34 cellular contexts compared by ENCODE assay signal in the genomic region with DNA sequence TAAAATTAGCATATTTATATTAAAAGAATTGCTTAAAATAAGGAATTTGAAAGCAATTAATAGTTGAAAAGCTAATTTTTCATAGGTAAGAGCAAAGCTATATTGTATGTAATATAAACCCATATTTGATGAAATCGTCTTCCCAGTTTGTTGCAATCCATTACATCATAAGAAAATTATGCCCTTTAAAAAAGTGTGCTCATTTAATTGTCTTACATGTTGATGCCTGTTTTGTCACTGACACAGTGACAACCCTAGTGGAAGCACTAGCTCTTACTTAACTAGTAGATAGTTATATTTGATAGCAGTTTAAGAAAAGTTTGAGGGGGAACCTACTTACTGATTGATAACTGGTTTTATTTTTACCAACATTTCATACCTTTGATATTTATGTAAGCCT. TPM values are rescaled to one million over a fixed set of nuclear protein-coding genes. Genes with fewer than 3 reads are reported as not detected.
"Had no signal": no experiment of that assay in that cellular context is flagged by ENCODE, and none has a peak within 500 bp of the region (broad histone marks: within the 10 kb centered on the region; RNA-seq: fewer than 3 reads in every experiment).

No MANE protein-coding gene starts in this region.

- H3K36me3 ChIP-seq: ascending aorta, breast epithelium, esophagus squamous epithelium, gastroesophageal sphincter, heart right ventricle had no signal

- H3K27me3 Mint-ChIP-seq: activated CD4-positive, alpha-beta memory T cell treated with anti-CD3 and anti-CD28 coated beads, Interleukin-2, amount 10 ng/mL, durations not matched to agents 7 days and 5 days; activated CD4-positive, alpha-beta T cell treated with anti-CD3 and anti-CD28 coated beads, Interleukin-2, amount 10 ng/mL, durations not matched to agents 7 days and 5 days; activated naive CD4-positive, alpha-beta T cell treated with anti-CD3 and anti-CD28 coated beads, Interleukin-2, amount 10 ng/mL, durations not matched to agents 7 days and 5 days; activated naive CD8-positive, alpha-beta T cell treated with anti-CD3 and anti-CD28 coated beads, Interleukin-2, amount 10 ng/mL, durations not matched to agents 7 days and 5 days; activated T-cell treated with anti-CD3 and anti-CD28 coated beads, Interleukin-2, amount 50 U/mL, for 24 hours; central memory CD8-positive, alpha-beta T cell; effector memory CD8-positive, alpha-beta T cell; T-helper 17 cell had no signal

- H3K36me3 Mint-ChIP-seq: brain, WTC11 had no signal

- H3K4me3 Mint-ChIP-seq: activated CD4-positive, alpha-beta memory T cell treated with anti-CD3 and anti-CD28 coated beads, Interleukin-2, amount 10 ng/mL, durations not matched to agents 7 days and 5 days; activated CD4-positive, alpha-beta T cell treated with anti-CD3 and anti-CD28 coated beads, Interleukin-2, amount 10 ng/mL, durations not matched to agents 7 days and 5 days; activated naive CD4-positive, alpha-beta T cell treated with anti-CD3 and anti-CD28 coated beads, Interleukin-2, amount 10 ng/mL, durations not matched to agents 7 days and 5 days; activated naive CD8-positive, alpha-beta T cell treated with anti-CD3 and anti-CD28 coated beads, Interleukin-2, amount 10 ng/mL, durations not matched to agents 7 days and 5 days; activated T-cell treated with anti-CD3 and anti-CD28 coated beads, Interleukin-2, amount 50 U/mL, for 24 hours; activated T-cell treated with anti-CD3 and anti-CD28 coated beads, Interleukin-2, amount 50 U/mL, for 72 hours; brain; central memory CD8-positive, alpha-beta T cell; effector memory CD8-positive, alpha-beta T cell; T-helper 17 cell; T-helper 2 cell treated with Interferon-gamma antibody and Interleukin-4, amounts not matched to agents 5 μg/mL and 100 μg/mL, for 36 hours; WTC11 had no signal

- H3K4me3 ChIP-seq: ascending aorta, breast epithelium, esophagus squamous epithelium, gastroesophageal sphincter, heart right ventricle, hepatocyte had no signal

- H3K4me1 Mint-ChIP-seq: brain, WTC11 had no signal

- H3K4me1 ChIP-seq: ascending aorta, breast epithelium, esophagus squamous epithelium, gastroesophageal sphincter had no signal

- DNase-seq: activated CD4-positive, alpha-beta memory T cell treated with anti-CD3 and anti-CD28 coated beads, Interleukin-2, amount 10 ng/mL, durations not matched to agents 7 days and 5 days; activated CD4-positive, alpha-beta T cell treated with anti-CD3 and anti-CD28 coated beads for 1 hour; activated CD4-positive, alpha-beta T cell treated with anti-CD3 and anti-CD28 coated beads for 4 hours; activated CD4-positive, alpha-beta T cell treated with anti-CD3 and anti-CD28 coated beads, Interleukin-2, amount 10 ng/mL, durations not matched to agents 7 days and 5 days; activated CD4-positive, alpha-beta T cell treated with anti-CD3 and anti-CD28 coated beads, Interleukin-2, amount 50 U/mL, for 4 hours; activated CD8-positive, alpha-beta memory T cell treated with anti-CD3 and anti-CD28 coated beads, Interleukin-2, amount 50 U/mL, for 48 hours; activated gamma-delta T cell; activated naive CD4-positive, alpha-beta T cell; activated naive CD4-positive, alpha-beta T cell treated with anti-CD3 and anti-CD28 coated beads, Interleukin-2, amount 10 ng/mL, durations not matched to agents 7 days and 5 days; activated naive CD8-positive, alpha-beta T cell treated with anti-CD3 and anti-CD28 coated beads, Interleukin-2, amount 10 ng/mL, durations not matched to agents 7 days and 5 days; activated T-cell treated with anti-CD3 and anti-CD28 coated beads for 4 hours; activated T-cell treated with anti-CD3 and anti-CD28 coated beads, Interleukin-2, amount 50 U/mL, for 24 hours; activated T-cell treated with anti-CD3 and anti-CD28 coated beads, Interleukin-2, amount 50 U/mL, for 72 hours; cortex of kidney; dermis blood vessel endothelial cell; effector CD4-positive, alpha-beta T cell; effector memory CD8-positive, alpha-beta T cell; esophagus squamous epithelium; foreskin melanocyte; heart right ventricle; T-helper 17 cell had no signal

- H3K27ac Mint-ChIP-seq: activated CD4-positive, alpha-beta memory T cell treated with anti-CD3 and anti-CD28 coated beads, Interleukin-2, amount 10 ng/mL, durations not matched to agents 7 days and 5 days; activated CD4-positive, alpha-beta T cell treated with anti-CD3 and anti-CD28 coated beads, Interleukin-2, amount 10 ng/mL, durations not matched to agents 7 days and 5 days; activated naive CD4-positive, alpha-beta T cell treated with anti-CD3 and anti-CD28 coated beads, Interleukin-2, amount 10 ng/mL, durations not matched to agents 7 days and 5 days; activated naive CD4-positive, alpha-beta T cell treated with anti-CD3 and anti-CD28 coated beads, Interleukin-2, amount 50 U/mL, for 72 hours; activated naive CD8-positive, alpha-beta T cell treated with anti-CD3 and anti-CD28 coated beads, Interleukin-2, amount 10 ng/mL, durations not matched to agents 7 days and 5 days; activated T-cell treated with anti-CD3 and anti-CD28 coated beads, Interleukin-2, amount 50 U/mL, for 24 hours; activated T-cell treated with anti-CD3 and anti-CD28 coated beads, Interleukin-2, amount 50 U/mL, for 72 hours; brain; effector memory CD8-positive, alpha-beta T cell; T-helper 2 cell treated with Interferon-gamma antibody and Interleukin-4, amounts not matched to agents 5 μg/mL and 100 μg/mL, for 36 hours; WTC11 had no signal

- H3K9me3 Mint-ChIP-seq: activated CD4-positive, alpha-beta memory T cell treated with anti-CD3 and anti-CD28 coated beads, Interleukin-2, amount 10 ng/mL, durations not matched to agents 7 days and 5 days; activated naive CD4-positive, alpha-beta T cell treated with anti-CD3 and anti-CD28 coated beads, Interleukin-2, amount 10 ng/mL, durations not matched to agents 7 days and 5 days; activated naive CD4-positive, alpha-beta T cell treated with anti-CD3 and anti-CD28 coated beads, Interleukin-2, amount 50 U/mL, for 72 hours; activated T-cell treated with anti-CD3 and anti-CD28 coated beads, Interleukin-2, amount 50 U/mL, for 24 hours; activated T-cell treated with anti-CD3 and anti-CD28 coated beads, Interleukin-2, amount 50 U/mL, for 72 hours; brain; central memory CD8-positive, alpha-beta T cell; effector memory CD8-positive, alpha-beta T cell; T-helper 2 cell treated with Interferon-gamma antibody and Interleukin-4, amounts not matched to agents 5 μg/mL and 100 μg/mL, for 36 hours; WTC11 had no signal

- H3K9me3 ChIP-seq: ascending aorta, breast epithelium, esophagus squamous epithelium, gastroesophageal sphincter, heart right ventricle had no signal

- H3K27me3 ChIP-seq: ascending aorta, breast epithelium, esophagus squamous epithelium, gastroesophageal sphincter, heart right ventricle, hepatocyte had no signal

RNA-seq across cellular contexts. Expression of a gene that starts 30.0 kb away (rescaled TPM):
- total RNA-seq: chondrocyte, dermis blood vessel endothelial cell, fibroblast of lung, fibroblast of villous mesenchyme, glomerular endothelial cell, WTC11 had no signal

RNA-seq across cellular contexts. Expression of a gene that starts 37.3 kb away (rescaled TPM):
- total RNA-seq: WTC11 had no signal
